Comparison of ENCODE assay signal across 21 cellular contexts in the genomic region with DNA sequence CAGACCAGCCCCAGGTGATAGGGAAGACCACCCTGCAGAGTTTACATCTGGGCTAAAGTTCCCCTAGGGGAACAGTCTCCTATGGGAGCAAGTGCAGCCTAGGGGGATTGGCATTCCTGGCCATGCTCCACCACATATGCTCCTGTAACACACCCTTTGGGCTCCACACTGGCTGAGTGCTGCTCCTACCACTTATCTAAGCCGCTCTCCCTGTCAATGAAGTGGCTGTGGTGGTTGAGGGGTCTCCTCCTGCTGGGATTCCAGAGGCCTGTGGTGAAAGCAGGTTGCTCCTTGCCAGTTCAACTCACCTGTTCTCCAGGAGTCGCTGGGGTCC. TPM values are rescaled to one million over a fixed set of nuclear protein-coding genes. Genes with fewer than 3 reads are reported as not detected.
"Had no signal": no experiment of that assay in that cellular context is flagged by ENCODE, and none has a peak within 500 bp of the region (broad histone marks: within the 10 kb centered on the region; RNA-seq: fewer than 3 reads in every experiment).

No MANE protein-coding gene starts in this region.

- H3K27ac Mint-ChIP-seq: naive thymus-derived CD4-positive, alpha-beta T cell; nephron progenitor cell; type B pancreatic cell had no signal

- H3K9me3 Mint-ChIP-seq: nephron progenitor cell, type B pancreatic cell had no signal

- H3K4me3 ChIP-seq: colonic mucosa, gastrocnemius medialis, heart right ventricle, psoas muscle, right lobe of liver, suprapubic skin, thyroid gland had no signal

- H3K4me1 Mint-ChIP-seq: naive thymus-derived CD4-positive, alpha-beta T cell; nephron progenitor cell had no signal

- H3K27me3 ChIP-seq: colonic mucosa, gastrocnemius medialis, right lobe of liver, suprapubic skin, thyroid gland had no signal

- H3K9me3 ChIP-seq: colonic mucosa, gastrocnemius medialis, psoas muscle, right lobe of liver, suprapubic skin, thyroid gland had no signal

- H3K36me3 ChIP-seq: colonic mucosa, gastrocnemius medialis, heart right ventricle, right lobe of liver, suprapubic skin, thyroid gland had no signal

- DNase-seq: dermis blood vessel endothelial cell; effector CD4-positive, alpha-beta T cell; gastrocnemius medialis; heart right ventricle; hypothalamus; kidney glomerular epithelial cell; mesendoderm; naive thymus-derived CD4-positive, alpha-beta T cell; nephron progenitor cell; psoas muscle; retina; right lobe of liver; stimulated activated CD4-positive, alpha-beta T cell treated with anti-CD3 and anti-CD28 coated beads, Interleukin-1b, Interleukin-23, amount 100 ng/mL, for 48 hours; stimulated activated CD4-positive, alpha-beta T cell treated with anti-CD3 and anti-CD28 coated beads, Interleukin-4, amount 100 ng/mL, for 24 hours; stimulated activated naive CD4-positive, alpha-beta T cell; thyroid gland had no signal

- H3K27ac ChIP-seq: colonic mucosa, gastrocnemius medialis, heart right ventricle, parathyroid adenoma, psoas muscle, right lobe of liver, suprapubic skin, thyroid gland had no signal

- H3K4me3 Mint-ChIP-seq: naive thymus-derived CD4-positive, alpha-beta T cell; nephron progenitor cell; type B pancreatic cell had no signal

- H3K4me1 ChIP-seq: colonic mucosa, gastrocnemius medialis, heart right ventricle, parathyroid adenoma, psoas muscle, right lobe of liver, suprapubic skin, thyroid gland had no signal

- ATAC-seq: gastrocnemius medialis; heart right ventricle; naive thymus-derived CD4-positive, alpha-beta T cell; psoas muscle had no signal

RNA-seq across cellular contexts. Expression of gene COL24A1, which starts 51.1 kb away (rescaled TPM):
- total RNA-seq: dermis blood vessel endothelial cell, lung microvascular endothelial cell had no signal
- polyA plus RNA-seq: naive thymus-derived CD4-positive, alpha-beta T cell had no signal
